ENCODE assay signal across 2 cellular contexts in the genomic region with DNA sequence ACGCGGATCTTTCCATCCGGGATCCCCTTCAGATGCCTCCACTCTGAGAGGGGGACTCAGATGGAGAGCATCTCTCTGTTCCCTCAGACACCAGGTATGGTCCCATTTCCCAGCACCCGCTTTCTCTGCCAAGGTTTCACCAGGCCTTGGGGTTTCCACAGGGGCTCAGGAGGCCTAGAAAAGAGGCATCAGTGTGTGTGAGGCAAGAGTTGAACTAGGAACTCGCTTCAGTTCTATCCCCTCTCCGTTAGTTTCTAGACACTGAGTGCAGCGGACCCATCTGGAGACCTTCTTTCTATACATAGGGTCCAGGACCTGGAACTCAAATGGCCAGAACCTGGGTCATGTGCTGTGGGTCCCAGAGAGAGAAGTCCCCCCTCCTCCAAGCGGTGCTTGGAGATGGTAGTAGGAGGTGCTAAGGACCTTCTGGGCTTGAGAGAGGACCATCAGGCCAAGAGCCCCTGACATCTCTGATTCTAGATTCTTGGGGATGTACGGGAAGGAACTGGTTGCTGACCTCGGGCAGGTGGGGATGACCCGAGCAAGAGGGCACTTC.
TF ChIP-seq lines count a peak whose summit lies in the region.

No MANE protein-coding gene starts in this region.

TF ChIP-seq in GM23338, 12 proteins besides CTCF, POLR2A, EP300 and RAD21:
- TF ChIP-seq, protein P1, sequence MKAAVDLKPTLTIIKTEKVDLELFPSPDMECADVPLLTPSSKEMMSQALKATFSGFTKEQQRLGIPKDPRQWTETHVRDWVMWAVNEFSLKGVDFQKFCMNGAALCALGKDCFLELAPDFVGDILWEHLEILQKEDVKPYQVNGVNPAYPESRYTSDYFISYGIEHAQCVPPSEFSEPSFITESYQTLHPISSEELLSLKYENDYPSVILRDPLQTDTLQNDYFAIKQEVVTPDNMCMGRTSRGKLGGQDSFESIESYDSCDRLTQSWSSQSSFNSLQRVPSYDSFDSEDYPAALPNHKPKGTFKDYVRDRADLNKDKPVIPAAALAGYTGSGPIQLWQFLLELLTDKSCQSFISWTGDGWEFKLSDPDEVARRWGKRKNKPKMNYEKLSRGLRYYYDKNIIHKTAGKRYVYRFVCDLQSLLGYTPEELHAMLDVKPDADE (IDR thresholded peaks at IDR 0.05): no peak
- TF ChIP-seq EZH2 (IDR thresholded peaks at IDR 0.05; ENCODE audit: low read depth, unreplicated experiment) (peak; percentile 55), CREB1 (CRISPR knock-in tag; IDR thresholded peaks at IDR 0.05; ENCODE audit: low read depth) (no peak), ZNF331 (CRISPR knock-in tag; IDR thresholded peaks at IDR 0.05; ENCODE audit: low read depth) (no peak)
- TF ChIP-seq, protein P2, sequence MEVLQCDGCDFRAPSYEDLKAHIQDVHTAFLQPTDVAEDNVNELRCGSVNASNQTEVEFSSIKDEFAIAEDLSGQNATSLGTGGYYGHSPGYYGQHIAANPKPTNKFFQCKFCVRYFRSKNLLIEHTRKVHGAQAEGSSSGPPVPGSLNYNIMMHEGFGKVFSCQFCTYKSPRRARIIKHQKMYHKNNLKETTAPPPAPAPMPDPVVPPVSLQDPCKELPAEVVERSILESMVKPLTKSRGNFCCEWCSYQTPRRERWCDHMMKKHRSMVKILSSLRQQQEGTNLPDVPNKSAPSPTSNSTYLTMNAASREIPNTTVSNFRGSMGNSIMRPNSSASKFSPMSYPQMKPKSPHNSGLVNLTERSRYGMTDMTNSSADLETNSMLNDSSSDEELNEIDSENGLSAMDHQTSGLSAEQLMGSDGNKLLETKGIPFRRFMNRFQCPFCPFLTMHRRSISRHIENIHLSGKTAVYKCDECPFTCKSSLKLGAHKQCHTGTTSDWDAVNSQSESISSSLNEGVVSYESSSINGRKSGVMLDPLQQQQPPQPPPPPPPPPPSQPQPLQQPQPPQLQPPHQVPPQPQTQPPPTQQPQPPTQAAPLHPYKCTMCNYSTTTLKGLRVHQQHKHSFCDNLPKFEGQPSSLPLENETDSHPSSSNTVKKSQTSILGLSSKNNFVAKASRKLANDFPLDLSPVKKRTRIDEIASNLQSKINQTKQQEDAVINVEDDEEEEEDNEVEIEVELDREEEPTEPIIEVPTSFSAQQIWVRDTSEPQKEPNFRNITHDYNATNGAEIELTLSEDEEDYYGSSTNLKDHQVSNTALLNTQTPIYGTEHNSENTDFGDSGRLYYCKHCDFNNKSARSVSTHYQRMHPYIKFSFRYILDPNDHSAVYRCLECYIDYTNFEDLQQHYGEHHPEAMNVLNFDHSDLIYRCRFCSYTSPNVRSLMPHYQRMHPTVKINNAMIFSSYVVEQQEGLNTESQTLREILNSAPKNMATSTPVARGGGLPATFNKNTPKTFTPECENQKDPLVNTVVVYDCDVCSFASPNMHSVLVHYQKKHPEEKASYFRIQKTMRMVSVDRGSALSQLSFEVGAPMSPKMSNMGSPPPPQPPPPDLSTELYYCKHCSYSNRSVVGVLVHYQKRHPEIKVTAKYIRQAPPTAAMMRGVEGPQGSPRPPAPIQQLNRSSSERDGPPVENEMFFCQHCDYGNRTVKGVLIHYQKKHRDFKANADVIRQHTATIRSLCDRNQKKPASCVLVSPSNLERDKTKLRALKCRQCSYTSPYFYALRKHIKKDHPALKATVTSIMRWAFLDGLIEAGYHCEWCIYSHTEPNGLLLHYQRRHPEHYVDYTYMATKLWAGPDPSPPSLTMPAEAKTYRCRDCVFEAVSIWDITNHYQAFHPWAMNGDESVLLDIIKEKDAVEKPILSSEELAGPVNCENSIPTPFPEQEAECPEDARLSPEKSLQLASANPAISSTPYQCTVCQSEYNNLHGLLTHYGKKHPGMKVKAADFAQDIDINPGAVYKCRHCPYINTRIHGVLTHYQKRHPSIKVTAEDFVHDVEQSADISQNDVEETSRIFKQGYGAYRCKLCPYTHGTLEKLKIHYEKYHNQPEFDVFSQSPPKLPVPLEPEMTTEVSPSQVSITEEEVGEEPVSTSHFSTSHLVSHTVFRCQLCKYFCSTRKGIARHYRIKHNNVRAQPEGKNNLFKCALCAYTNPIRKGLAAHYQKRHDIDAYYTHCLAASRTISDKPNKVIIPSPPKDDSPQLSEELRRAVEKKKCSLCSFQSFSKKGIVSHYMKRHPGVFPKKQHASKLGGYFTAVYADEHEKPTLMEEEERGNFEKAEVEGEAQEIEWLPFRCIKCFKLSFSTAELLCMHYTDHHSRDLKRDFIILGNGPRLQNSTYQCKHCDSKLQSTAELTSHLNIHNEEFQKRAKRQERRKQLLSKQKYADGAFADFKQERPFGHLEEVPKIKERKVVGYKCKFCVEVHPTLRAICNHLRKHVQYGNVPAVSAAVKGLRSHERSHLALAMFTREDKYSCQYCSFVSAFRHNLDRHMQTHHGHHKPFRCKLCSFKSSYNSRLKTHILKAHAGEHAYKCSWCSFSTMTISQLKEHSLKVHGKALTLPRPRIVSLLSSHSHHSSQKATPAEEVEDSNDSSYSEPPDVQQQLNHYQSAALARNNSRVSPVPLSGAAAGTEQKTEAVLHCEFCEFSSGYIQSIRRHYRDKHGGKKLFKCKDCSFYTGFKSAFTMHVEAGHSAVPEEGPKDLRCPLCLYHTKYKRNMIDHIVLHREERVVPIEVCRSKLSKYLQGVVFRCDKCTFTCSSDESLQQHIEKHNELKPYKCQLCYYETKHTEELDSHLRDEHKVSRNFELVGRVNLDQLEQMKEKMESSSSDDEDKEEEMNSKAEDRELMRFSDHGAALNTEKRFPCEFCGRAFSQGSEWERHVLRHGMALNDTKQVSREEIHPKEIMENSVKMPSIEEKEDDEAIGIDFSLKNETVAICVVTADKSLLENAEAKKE (CRISPR knock-in tag; IDR thresholded peaks at IDR 0.05): no peak

TF ChIP-seq in HEK293T, 16 proteins besides CTCF, POLR2A, EP300 and RAD21 (continued from another document):
- TF ChIP-seq, protein P3, sequence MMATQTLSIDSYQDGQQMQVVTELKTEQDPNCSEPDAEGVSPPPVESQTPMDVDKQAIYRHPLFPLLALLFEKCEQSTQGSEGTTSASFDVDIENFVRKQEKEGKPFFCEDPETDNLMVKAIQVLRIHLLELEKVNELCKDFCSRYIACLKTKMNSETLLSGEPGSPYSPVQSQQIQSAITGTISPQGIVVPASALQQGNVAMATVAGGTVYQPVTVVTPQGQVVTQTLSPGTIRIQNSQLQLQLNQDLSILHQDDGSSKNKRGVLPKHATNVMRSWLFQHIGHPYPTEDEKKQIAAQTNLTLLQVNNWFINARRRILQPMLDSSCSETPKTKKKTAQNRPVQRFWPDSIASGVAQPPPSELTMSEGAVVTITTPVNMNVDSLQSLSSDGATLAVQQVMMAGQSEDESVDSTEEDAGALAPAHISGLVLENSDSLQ (IDR thresholded peaks at IDR 0.05): no peak
- no peak for TF ChIP-seq L3MBTL2 (conservative IDR thresholded peaks at IDR 0.05)
- no peak for TF ChIP-seq LEF1 (IDR thresholded peaks at IDR 0.05; ENCODE audit: borderline replicate concordance)
- TF ChIP-seq ZNF384 (IDR thresholded peaks at IDR 0.05): no peak
- no peak for TF ChIP-seq ELF4 (IDR thresholded peaks at IDR 0.05)
- no peak for TF ChIP-seq CTBP1 (IDR thresholded peaks at IDR 0.05; ENCODE audit: borderline replicate concordance)
- no peak for TF ChIP-seq FOXM1 (IDR thresholded peaks at IDR 0.05; ENCODE audit: borderline replicate concordance)
- TF ChIP-seq TARDBP (IDR thresholded peaks at IDR 0.05): no peak
